In genomic region chrX:136608295-136608933, GRCh38 we compare ENCODE assay signal across 8 cellular contexts. TPM values are rescaled to one million over a fixed set of nuclear protein-coding genes. Genes with fewer than 3 reads are reported as not detected.
DNase-seq lines count a peak whose midpoint lies in the region; ATAC-seq, FAIRE-seq and TF ChIP-seq lines count a peak whose summit lies in the region.

No MANE protein-coding gene starts in this region.

- H3K36me3 Mint-ChIP-seq in CD4-positive, alpha-beta memory T cell, result no peaks in the 10 kb centered on the region
- no peaks in the 10 kb centered on the region for H3K36me3 Mint-ChIP-seq in T-helper 17 cell (ENCODE audit: low read depth)

- ATAC-seq in T-helper 17 cell, result peak; percentile 90
- no peak for ATAC-seq in lung (ENCODE audit: insufficient read depth, low FRiP score)
- ATAC-seq in GM21360 (IDR thresholded peaks at IDR 0.05; ENCODE audit: unreplicated experiment), result no peak

- DNase-seq in CD4-positive, alpha-beta memory T cell, result peak; percentile 63 to 71 (median 68)
- DNase-seq in HCEC 1CT, result peak; percentile 1
- DNase-seq in T-helper 17 cell, result peak; percentile 21 to 44 (median 29)
- peak; percentile 27 for DNase-seq in bronchial epithelial cell (ENCODE audit: low read depth)
- DNase-seq in lung (ENCODE audit: low spot score), result no peak
- DNase-seq in HEK293T (ENCODE audit: extremely low spot score), result no peak
- no peak for DNase-seq in NCI-H345 (lab: John Stamatoyannopoulos, UW)

- TF ChIP-seq CTCF in bronchial epithelial cell (IDR thresholded peaks at IDR 0.05; ENCODE audit: insufficient read depth, low read length, severe bottlenecking), result peak; percentile 42
- peak; percentile 8 for TF ChIP-seq CTCF in lung (IDR thresholded peaks at IDR 0.05; ENCODE audit: control extremely low read depth, extremely low read depth)

- FAIRE-seq in bronchial epithelial cell (lab: Jason Lieb, UNC), result no peak

- peaks cover 22 to 59% (median 43%) of the 10 kb centered on the region in 4 donors for H3K4me1 Mint-ChIP-seq in CD4-positive, alpha-beta memory T cell
- H3K4me1 Mint-ChIP-seq in T-helper 17 cell, result peaks cover 19% of the 10 kb centered on the region

- peak overlapping the region; percentile 82 to 94 (median 87) for H3K27ac Mint-ChIP-seq in CD4-positive, alpha-beta memory T cell
- peak overlapping the region; percentile 79 for H3K27ac Mint-ChIP-seq in T-helper 17 cell

- POLR2A ChIA-PET in CD4-positive, alpha-beta memory T cell (lab: Charles Lee; ENCODE audit: partially characterized antibody), result interaction anchor here (0.7 to 7.2 kb wide), 27 partner anchors 9 to 171 kb away, joined by 3 to 107 read pairs (median 4); partner anchors contain the start of gene ARHGEF6
- POLR2A ChIA-PET in HEK293T (lab: Yijun Ruan, JAX), result no interaction called here

- no peaks in the 10 kb centered on the region for H3K27me3 ChIP-seq in CD4-positive, alpha-beta memory T cell (ENCODE audit: insufficient read depth, low read length)
- H3K27me3 ChIP-seq in bronchial epithelial cell (ENCODE audit: control insufficient read depth, insufficient read depth, low read length) (no peaks in the 10 kb centered on the region), lung (ENCODE audit: control insufficient read depth, insufficient read depth) (no peaks in the 10 kb centered on the region)

- 40 to 48% methylated on average over 9 to 10 of the region's 10 CpGs for WGBS in lung, 2 donors

- intact Hi-C loops in CD4-positive, alpha-beta memory T cell (cut with micrococcal nuclease), result loop anchor here (1.0 to 5.0 kb wide), 6 partner anchors 36 to 444 kb away; no protein-coding TSS in a partner anchor

- H3K27ac ChIP-seq in CD4-positive, alpha-beta memory T cell (ENCODE audit: low read depth, low read length), result peak overlapping the region; percentile 37
- no peak overlapping the region for H3K27ac ChIP-seq in lung (ENCODE audit: low read depth in 1 of 2, low read length in 1 of 2)

- CTCF ChIA-PET in CD4-positive, alpha-beta memory T cell (lab: Charles Lee; ENCODE audit: partially characterized antibody), result interaction anchor here (0.6 to 6.5 kb wide), 35 partner anchors 9 to 314 kb away, joined by 3 to 126 read pairs (median 4); no protein-coding TSS in a partner anchor
- CTCF ChIA-PET in HEK293T (lab: Yijun Ruan, JAX), result no interaction called here

- H3K9me3 Mint-ChIP-seq in CD4-positive, alpha-beta memory T cell, result no peaks in the 10 kb centered on the region

- H3K4me3 Mint-ChIP-seq in CD4-positive, alpha-beta memory T cell, result peak overlapping the region; percentile 55 to 77 (median 67)
- H3K4me3 Mint-ChIP-seq in T-helper 17 cell, result peak overlapping the region; percentile 52

- H3K4me1 ChIP-seq in CD4-positive, alpha-beta memory T cell (ENCODE audit: insufficient read depth, low read length), result peaks cover 47% of the 10 kb centered on the region
- H3K4me1 ChIP-seq in lung (ENCODE audit: control insufficient read depth in 2 of 2, insufficient read depth in 2 of 2, low read length in 2 of 2), result no peaks in the 10 kb centered on the region

- H3K36me3 ChIP-seq in CD4-positive, alpha-beta memory T cell (ENCODE audit: insufficient read depth, low read length), result no peaks in the 10 kb centered on the region
- H3K36me3 ChIP-seq in bronchial epithelial cell (ENCODE audit: control insufficient read depth, insufficient read depth, low read length) (no peaks in the 10 kb centered on the region), lung (ENCODE audit: control insufficient read depth in 2 of 2, insufficient read depth in 2 of 2, low read length in 2 of 2) (no peaks in the 10 kb centered on the region)

- H3K27me3 Mint-ChIP-seq in CD4-positive, alpha-beta memory T cell, result no peaks in the 10 kb centered on the region
- no peaks in the 10 kb centered on the region for H3K27me3 Mint-ChIP-seq in T-helper 17 cell

- no peaks in the 10 kb centered on the region for H3K9me3 ChIP-seq in CD4-positive, alpha-beta memory T cell (ENCODE audit: control insufficient read depth in 1 of 2, low read length in 2 of 2)
- H3K9me3 ChIP-seq in T-helper 17 cell (ENCODE audit: control insufficient read depth, low read length, poor library complexity, severe bottlenecking) (no peaks in the 10 kb centered on the region), lung (ENCODE audit: control insufficient read depth in 2 of 2, insufficient read depth in 1 of 2, low read length in 1 of 2) (peaks cover 0 to 6% of the 10 kb centered on the region in 2 donors)

- peak overlapping the region in 1 of 2 donors; percentile 19 for H3K4me3 ChIP-seq in CD4-positive, alpha-beta memory T cell (ENCODE audit: low read length in 2 of 2)
- H3K4me3 ChIP-seq in bronchial epithelial cell (ENCODE audit: low read depth, low read length) (no peak overlapping the region), lung (no peak overlapping the region)

TF ChIP-seq in HEK293T, 16 proteins besides CTCF, POLR2A, EP300 and RAD21:
- TF ChIP-seq ARNT (IDR thresholded peaks at IDR 0.05), result no peak
- no peak for TF ChIP-seq NFRKB (IDR thresholded peaks at IDR 0.05)
- TF ChIP-seq SP1 (IDR thresholded peaks at IDR 0.05), result no peak
- TF ChIP-seq ELF4 (IDR thresholded peaks at IDR 0.05), result no peak
- TF ChIP-seq TARDBP (IDR thresholded peaks at IDR 0.05), result no peak
- no peak for TF ChIP-seq ZNF384 (IDR thresholded peaks at IDR 0.05)
- no peak for TF ChIP-seq LEF1 (IDR thresholded peaks at IDR 0.05; ENCODE audit: borderline replicate concordance)
- no peak for TF ChIP-seq L3MBTL2 (conservative IDR thresholded peaks at IDR 0.05)
- no peak for TF ChIP-seq FOXM1 (IDR thresholded peaks at IDR 0.05; ENCODE audit: borderline replicate concordance)
- no peak for TF ChIP-seq PKNOX1 (IDR thresholded peaks at IDR 0.05)
- TF ChIP-seq BHLHE40 (IDR thresholded peaks at IDR 0.05; ENCODE audit: borderline replicate concordance), result no peak
- no peak for TF ChIP-seq FOXK2 (IDR thresholded peaks at IDR 0.05)
- TF ChIP-seq HDGF (IDR thresholded peaks at IDR 0.05; ENCODE audit: borderline replicate concordance), result no peak

RNA-seq across cellular contexts. Expression of gene CD40LG, which starts 39.5 kb away (rescaled TPM):
- total RNA-seq in CD4-positive, alpha-beta memory T cell, result 10 to 100 TPM; 68.4 to 75.0 TPM
- 100 to 1,000 TPM; 109 to 137 TPM for polyA plus RNA-seq in CD4-positive, alpha-beta memory T cell
- 10 to 100 TPM; 34.8 to 60.7 TPM for total RNA-seq in T-helper 17 cell
- total RNA-seq in bronchial epithelial cell, result not detected in 2 replicates
- under 1 TPM; 0.46 to 0.74 TPM for total RNA-seq in lung
- polyA plus RNA-seq in lung, result under 1 TPM; 0.20 to 0.54 TPM

Comparison
In these comparisons a context has a peak if more than half of its experiments do, and no peak if none do; other contexts are left out.
1. DNase-seq: peak in CD4-positive, alpha-beta memory T cell (5 of 5), HCEC 1CT (single experiment), T-helper 17 cell (3 of 3) and bronchial epithelial cell (single experiment); none in lung (single experiment), HEK293T (single experiment) and NCI-H345 (single experiment).
2. RNA of gene CD40LG, which starts 39.5 kb away (total RNA-seq): 68.4 to 75.0 TPM in CD4-positive, alpha-beta memory T cell and 34.8 to 60.7 TPM in T-helper 17 cell; 0.46 to 0.74 TPM in lung and not detected in bronchial epithelial cell; every median in the first group is over 10 times any median in the second.